ENCODE assay signal across 9 cellular contexts in the genomic region with DNA sequence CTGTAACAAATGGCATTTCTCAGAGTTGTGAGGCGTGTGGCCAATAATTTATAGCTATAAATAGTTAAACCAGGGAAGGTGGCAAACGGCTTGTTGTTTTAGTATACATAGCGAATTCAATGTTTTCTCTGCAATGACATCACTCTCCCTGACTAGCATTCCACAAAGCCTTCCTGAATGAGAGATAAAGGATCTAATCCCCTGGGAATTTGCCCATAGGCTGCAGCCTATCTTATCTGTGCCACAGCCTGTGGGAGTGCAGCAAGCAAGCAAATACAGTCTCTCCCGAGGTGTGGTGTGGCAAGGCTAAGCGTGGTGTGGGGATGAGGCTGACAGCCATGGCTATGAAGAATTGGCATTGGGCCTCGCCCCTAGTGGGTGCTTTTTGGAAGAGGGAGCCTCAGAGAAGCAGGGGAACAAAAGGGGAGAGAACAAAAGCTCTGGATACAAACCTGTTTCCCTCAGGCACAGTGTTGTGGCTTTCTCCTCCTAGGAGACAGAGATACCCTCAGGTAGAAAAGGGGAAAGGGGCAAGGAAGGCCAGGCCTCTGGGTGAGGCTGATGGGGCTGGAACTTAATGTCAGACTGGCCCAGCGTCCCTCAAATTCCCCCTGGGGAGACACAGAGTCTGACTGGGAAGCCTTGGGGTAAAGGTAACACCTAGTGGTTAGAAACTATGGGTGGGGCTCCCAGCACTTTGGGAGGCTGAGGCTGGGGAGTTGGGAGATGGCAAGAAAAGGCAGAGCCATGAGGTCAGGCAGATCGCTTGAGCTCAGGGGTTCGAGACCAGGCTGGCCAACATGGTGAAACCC. TPM values are rescaled to one million over a fixed set of nuclear protein-coding genes. Genes with fewer than 3 reads are reported as not detected.
DNase-seq lines count a peak whose midpoint lies in the region; ATAC-seq and TF ChIP-seq lines count a peak whose summit lies in the region.
"Had no signal": no experiment of that assay in that cellular context is flagged by ENCODE, and none has a peak within 500 bp of the region (broad histone marks: within the 10 kb centered on the region; RNA-seq: fewer than 3 reads in every experiment).

No MANE protein-coding gene starts in this region.

- H3K27me3 Mint-ChIP-seq in activated naive CD4-positive, alpha-beta T cell treated with anti-CD3 and anti-CD28 coated beads, Interleukin-2, amount 50 U/mL, for 24 hours, result no peaks in the 10 kb centered on the region
- no peaks in the 10 kb centered on the region for H3K27me3 Mint-ChIP-seq in activated naive CD4-positive, alpha-beta T cell treated with anti-CD3 and anti-CD28 coated beads for 36 hours (ENCODE audit: low read depth)
- H3K27me3 Mint-ChIP-seq: activated naive CD8-positive, alpha-beta T cell treated with anti-CD3 and anti-CD28 coated beads, Interleukin-2, amount 10 ng/mL, durations not matched to agents 7 days and 5 days had no signal

- CTCF ChIA-PET in activated naive CD4-positive, alpha-beta T cell treated with anti-CD3 and anti-CD28 coated beads for 36 hours (lab: Charles Lee), result interaction anchor here (0.8 to 1.2 kb wide), 3 partner anchors 14 to 27 kb away, joined by 3 to 4 read pairs (median 3); no protein-coding TSS in a partner anchor

- peaks cover 66% of the 10 kb centered on the region for H3K36me3 ChIP-seq in SJSA1

- no peaks in the 10 kb centered on the region for H3K27me3 ChIP-seq in SJSA1 (replicated peaks)

- peak overlapping the region; percentile 57 for H3K27ac ChIP-seq in SJSA1

- TF ChIP-seq CTCF in fibroblast of villous mesenchyme (IDR thresholded peaks at IDR 0.05; ENCODE audit: insufficient read depth, low read depth, low read length) (no peak), retinal pigment epithelial cell (conservative IDR thresholded peaks at IDR 0.05; ENCODE audit: low read depth, low read length) (peak; percentile 1)

- H3K4me1 Mint-ChIP-seq in activated naive CD4-positive, alpha-beta T cell treated with anti-CD3 and anti-CD28 coated beads, Interleukin-2, amount 50 U/mL, for 24 hours, result peaks cover 79% of the 10 kb centered on the region
- peaks cover 48% of the 10 kb centered on the region for H3K4me1 Mint-ChIP-seq in activated naive CD4-positive, alpha-beta T cell treated with anti-CD3 and anti-CD28 coated beads for 36 hours (ENCODE audit: low read depth)

- no peak overlapping the region for H3K4me3 Mint-ChIP-seq in activated naive CD4-positive, alpha-beta T cell treated with anti-CD3 and anti-CD28 coated beads, Interleukin-2, amount 50 U/mL, for 24 hours
- no peak overlapping the region for H3K4me3 Mint-ChIP-seq in activated naive CD4-positive, alpha-beta T cell treated with anti-CD3 and anti-CD28 coated beads for 36 hours
- H3K4me3 Mint-ChIP-seq: activated naive CD8-positive, alpha-beta T cell treated with anti-CD3 and anti-CD28 coated beads, Interleukin-2, amount 10 ng/mL, durations not matched to agents 7 days and 5 days had no signal

- H3K4me1 ChIP-seq in SJSA1 (replicated peaks), result peaks cover 46% of the 10 kb centered on the region

- no peaks in the 10 kb centered on the region for H3K9me3 ChIP-seq in SJSA1 (replicated peaks)

- H3K9me3 Mint-ChIP-seq in activated naive CD4-positive, alpha-beta T cell treated with anti-CD3 and anti-CD28 coated beads, Interleukin-2, amount 50 U/mL, for 24 hours, result no peaks in the 10 kb centered on the region
- H3K9me3 Mint-ChIP-seq in activated naive CD4-positive, alpha-beta T cell treated with anti-CD3 and anti-CD28 coated beads for 36 hours, result no peaks in the 10 kb centered on the region
- H3K9me3 Mint-ChIP-seq: activated naive CD8-positive, alpha-beta T cell treated with anti-CD3 and anti-CD28 coated beads, Interleukin-2, amount 10 ng/mL, durations not matched to agents 7 days and 5 days had no signal

- H3K4me3 ChIP-seq in SJSA1 (no peak overlapping the region), fibroblast of villous mesenchyme (ENCODE audit: low read depth, low read length) (no peak overlapping the region), retinal pigment epithelial cell (ENCODE audit: low read length) (no peak overlapping the region)

- peak overlapping the region; percentile 8 for H3K27ac Mint-ChIP-seq in activated naive CD4-positive, alpha-beta T cell treated with anti-CD3 and anti-CD28 coated beads, Interleukin-2, amount 50 U/mL, for 24 hours
- no peak overlapping the region for H3K27ac Mint-ChIP-seq in activated naive CD4-positive, alpha-beta T cell treated with anti-CD3 and anti-CD28 coated beads for 36 hours

- intact Hi-C loops in activated naive CD4-positive, alpha-beta T cell treated with anti-CD3 and anti-CD28 coated beads for 36 hours (cut with micrococcal nuclease), result no loop called here

- peaks cover 13% of the 10 kb centered on the region for H3K36me3 Mint-ChIP-seq in activated naive CD4-positive, alpha-beta T cell treated with anti-CD3 and anti-CD28 coated beads, Interleukin-2, amount 50 U/mL, for 24 hours
- peaks cover 38% of the 10 kb centered on the region for H3K36me3 Mint-ChIP-seq in activated naive CD4-positive, alpha-beta T cell treated with anti-CD3 and anti-CD28 coated beads for 36 hours (ENCODE audit: low read depth)

- DNase-seq in activated naive CD4-positive, alpha-beta T cell treated with anti-CD3 and anti-CD28 coated beads for 36 hours, result no peak
- DNase-seq in SJSA1 (ENCODE audit: low read depth in 1 of 2, low spot score in 2 of 2), result peak; percentile 70 to 78
- peak; percentile 95 for DNase-seq in fibroblast of villous mesenchyme (ENCODE audit: low read depth)
- peak; percentile 92 for DNase-seq in retinal pigment epithelial cell (ENCODE audit: low read depth)
- DNase-seq: activated naive CD8-positive, alpha-beta T cell treated with anti-CD3 and anti-CD28 coated beads, Interleukin-2, amount 10 ng/mL, durations not matched to agents 7 days and 5 days had no signal

- ATAC-seq in HG03469 (IDR thresholded peaks at IDR 0.05; ENCODE audit: unreplicated experiment) (no peak), GM21526 (IDR thresholded peaks at IDR 0.05; ENCODE audit: low FRiP score, unreplicated experiment) (no peak), HG03460 (IDR thresholded peaks at IDR 0.05; ENCODE audit: unreplicated experiment) (no peak)

RNA-seq across cellular contexts. Expression of a gene that starts 8.9 kb away (rescaled TPM):
- 100 to 1,000 TPM; 453 to 454 TPM for total RNA-seq in activated naive CD4-positive, alpha-beta T cell treated with anti-CD3 and anti-CD28 coated beads for 36 hours
- total RNA-seq in SJSA1 (2014; rRNA removed; shearing (Covaris generic)), result 601 and 809 TPM in 2 replicates
- total RNA-seq in fibroblast of villous mesenchyme, result 167 and 277 TPM in 2 replicates

RNA-seq across cellular contexts. Expression of a gene that starts 16.5 kb away (rescaled TPM):
- 1 to 10 TPM; 2.1 to 2.6 TPM for total RNA-seq in activated naive CD4-positive, alpha-beta T cell treated with anti-CD3 and anti-CD28 coated beads for 36 hours
- 0.61 TPM in 1 of 2 replicates, not detected in the other for total RNA-seq in SJSA1 (2014; rRNA removed; shearing (Covaris generic))
- 0.32 and 0.43 TPM in 2 replicates for total RNA-seq in fibroblast of villous mesenchyme

RNA-seq across cellular contexts. Expression of a gene that starts 29.0 kb away (rescaled TPM):
- not detected for total RNA-seq in activated naive CD4-positive, alpha-beta T cell treated with anti-CD3 and anti-CD28 coated beads for 36 hours
- total RNA-seq in SJSA1 (2014; rRNA removed; shearing (Covaris generic)), result 0.16 TPM in 1 of 2 replicates, not detected in the other
- not detected in 2 replicates for total RNA-seq in fibroblast of villous mesenchyme
- total RNA-seq: activated naive CD8-positive, alpha-beta T cell treated with anti-CD3 and anti-CD28 coated beads, Interleukin-2, amount 10 ng/mL, durations not matched to agents 7 days and 5 days had no signal

RNA-seq across cellular contexts. Expression of a gene that starts 37.6 kb away (rescaled TPM):
- total RNA-seq in activated naive CD4-positive, alpha-beta T cell treated with anti-CD3 and anti-CD28 coated beads for 36 hours, result not detected
- total RNA-seq in SJSA1 (2014; rRNA removed; shearing (Covaris generic)), result not detected in 2 replicates
- not detected in 2 replicates for total RNA-seq in fibroblast of villous mesenchyme
- total RNA-seq: activated naive CD8-positive, alpha-beta T cell treated with anti-CD3 and anti-CD28 coated beads, Interleukin-2, amount 10 ng/mL, durations not matched to agents 7 days and 5 days had no signal

RNA-seq across cellular contexts. Expression of a gene that starts 54.0 kb away (rescaled TPM):
- total RNA-seq in activated naive CD4-positive, alpha-beta T cell treated with anti-CD3 and anti-CD28 coated beads for 36 hours, result not detected
- total RNA-seq in SJSA1 (2014; rRNA removed; shearing (Covaris generic)), result not detected in 2 replicates
- total RNA-seq in fibroblast of villous mesenchyme, result under 0.01 TPM in 1 of 2 replicates, not detected in the other
- total RNA-seq: activated naive CD8-positive, alpha-beta T cell treated with anti-CD3 and anti-CD28 coated beads, Interleukin-2, amount 10 ng/mL, durations not matched to agents 7 days and 5 days had no signal
